ENCODE assay signal across 8 cellular contexts in genomic region chr7:101433688-101434087, GRCh38.
"Had no signal": no experiment of that assay in that cellular context is flagged by ENCODE, and none has a peak within 500 bp of the region (broad histone marks: within the 10 kb centered on the region; RNA-seq: fewer than 3 reads in every experiment).

No MANE protein-coding gene starts in this region.

- H3K4me3 ChIP-seq: GM12878 had no signal

- DNase-seq: GDM1, GF-D8 had no signal

- FAIRE-seq: G401.6, GM12878, GM12891, GM12892, GM18507, GM19239 had no signal

- ATAC-seq: GM12878 had no signal
